ENCODE assay signal across 8 cellular contexts in genomic region chr3:15064835-15065549, GRCh38. TPM values are rescaled to one million over a fixed set of nuclear protein-coding genes. Genes with fewer than 3 reads are reported as not detected.
DNase-seq lines count a peak whose midpoint lies in the region; ATAC-seq and TF ChIP-seq lines count a peak whose summit lies in the region.

Gene MRPS25, minus strand, starts transcription at chr3:15065315. Its CDS starts 121 bp downstream, at chr3:15065194.

- H3K9me2 ChIP-seq in PC-3 (replicated peaks; ENCODE audit: low read length), result no peaks in the 10 kb centered on the region

- CTCF ChIA-PET in PC-3 (lab: Charles Lee), result interaction anchor here (1.0 kb wide), 1 partner anchor 14 kb away, joined by 4 read pairs; no protein-coding TSS in a partner anchor

- H3K4me2 ChIP-seq in PC-3 (ENCODE audit: low read length), result peak within 1 kb of the TSS; percentile 77

- H3K4me1 ChIP-seq in PC-3 (ENCODE audit: insufficient read depth, low read length), result peaks cover 17% of the 10 kb centered on the region
- H3K4me1 ChIP-seq in mucosa of rectum (ENCODE audit: control insufficient read depth in 2 of 2, insufficient read depth in 2 of 2, low read length in 2 of 2), result peaks cover 8 to 17% of the 10 kb centered on the region in 2 donors

- no peak for TF ChIP-seq RAD21 in Ishikawa (IDR thresholded peaks at IDR 0.05; ENCODE audit: low read depth)

- peak within 1 kb of the TSS; percentile 81 for H2AFZ ChIP-seq in PC-3 (ENCODE audit: low read length)

- no peaks in the 10 kb centered on the region for H3K27me3 ChIP-seq in PC-3 (ENCODE audit: low read length)
- H3K27me3 ChIP-seq in mucosa of rectum (ENCODE audit: control insufficient read depth in 2 of 2, insufficient read depth in 2 of 2, low read length in 2 of 2), result no peaks in the 10 kb centered on the region

- H3K9me3 ChIP-seq in PC-3 (ENCODE audit: low read length), result no peaks in the 10 kb centered on the region
- H3K9me3 ChIP-seq in mucosa of rectum (ENCODE audit: control insufficient read depth in 2 of 2, low read length in 2 of 2), result no peaks in the 10 kb centered on the region

- TF ChIP-seq CTCF in PC-3 (conservative IDR thresholded peaks at IDR 0.05; ENCODE audit: low read depth, low read length), result no peak

- TF ChIP-seq POLR2A in erythroblast (IDR thresholded peaks at IDR 0.05; ENCODE audit: low read length), result peak; percentile 94

- peaks cover 15% of the 10 kb centered on the region for H4K20me1 ChIP-seq in PC-3 (ENCODE audit: low read length)

- BruUV-seq in PC-3 (replicated peaks; lab: Mats Ljungman, UMichigan), result TSS peak; percentile 47

- intact Hi-C loops in PC-3 (cut with micrococcal nuclease), result loop anchor here (2.0 kb wide), 1 partner anchor 34 kb away; the partner anchor contains the start of gene RBSN

- H3F3A ChIP-seq in PC-3 (ENCODE audit: low read length, unreplicated experiment), result no peaks in the 10 kb centered on the region

- peak; percentile 40 for DNase-seq in DMS153 (lab: John Stamatoyannopoulos, UW)
- peak; percentile 94 for DNase-seq in PC-3
- peak; percentile 89 for DNase-seq in activated T-cell treated with anti-CD3 and anti-CD28 coated beads for 48 hours (ENCODE audit: low read depth)
- DNase-seq in erythroblast (lab: John Stamatoyannopoulos, UW), result peak; percentile 93 to 94
- peak; percentile 69 to 80 for DNase-seq in stimulated activated CD8-positive, alpha-beta memory T cell treated with anti-CD3 and anti-CD28 coated beads, Interleukin-4, amount 100 ng/mL, for 4 hours (ENCODE audit: low read depth in 2 of 2, low spot score in 1 of 2)

- peak within 1 kb of the TSS; percentile 54 for H3K27ac ChIP-seq in PC-3 (ENCODE audit: low read length)
- H3K27ac ChIP-seq in mucosa of rectum (ENCODE audit: low read depth in 2 of 2, low read length in 2 of 2), result peak within 1 kb of the TSS; percentile 81

- POLR2A ChIA-PET in PC-3 (lab: Charles Lee; ENCODE audit: unreplicated experiment), result interaction anchor here (0.6 to 0.9 kb wide), 3 partner anchors 53 to 153 kb away, joined by 3 to 9 read pairs (median 6); partner anchors contain the start of gene CAPN7

- no peak for TF ChIP-seq EP300 in Ishikawa (IDR thresholded peaks at IDR 0.05; ENCODE audit: borderline replicate concordance)

- H3K36me3 ChIP-seq in PC-3 (ENCODE audit: low read depth, low read length), result peaks cover 4% of the 10 kb centered on the region; the same call in 1 of the 2 replicates
- peaks cover 0 to 5% of the 10 kb centered on the region in 2 donors for H3K36me3 ChIP-seq in mucosa of rectum (ENCODE audit: control insufficient read depth in 2 of 2, insufficient read depth in 2 of 2, low read length in 2 of 2)

- H3K79me2 ChIP-seq in PC-3 (ENCODE audit: low read length), result peaks cover 34% of the 10 kb centered on the region

- ATAC-seq in GM21619 (IDR thresholded peaks at IDR 0.05; ENCODE audit: unreplicated experiment) (peak; percentile 95), PC-3 (peak; percentile 97)

- H3K9ac ChIP-seq in PC-3 (ENCODE audit: low read length), result peak within 1 kb of the TSS; percentile 98
- H3K9ac ChIP-seq in mucosa of rectum (ENCODE audit: low read depth in 1 of 2, low read length in 2 of 2), result peak within 1 kb of the TSS; percentile 86 to 90

- H3K4me3 ChIP-seq in PC-3 (ENCODE audit: low read length) (peak within 1 kb of the TSS; percentile 88), mucosa of rectum (ENCODE audit: low read length in 2 of 2) (peak within 1 kb of the TSS; percentile 84 to 89)

TF ChIP-seq in Ishikawa, 13 proteins besides CTCF, POLR2A, EP300 and RAD21:
- TF ChIP-seq TAF1 (IDR thresholded peaks at IDR 0.05; ENCODE audit: low read depth), result peak; percentile 91
- peak; percentile 24; the same call in 1 of the 2 replicates for TF ChIP-seq TCF12 (IDR thresholded peaks at IDR 0.05; ENCODE audit: low read depth)
- no peak for TF ChIP-seq CREB1 (IDR thresholded peaks at IDR 0.05; ENCODE audit: low read depth)
- TF ChIP-seq USF1 (IDR thresholded peaks at IDR 0.05), result peak; percentile 19; the same call in 1 of the 2 replicates
- peak; percentile 96 for TF ChIP-seq MAX (IDR thresholded peaks at IDR 0.05)
- no peak for TF ChIP-seq TEAD4 (IDR thresholded peaks at IDR 0.05)

RNA-seq across cellular contexts. Expression of gene MRPS25, which starts in this region (rescaled TPM):
- total RNA-seq in PC-3 (2014; rRNA removed), result 42.9 and 46.0 TPM in 2 replicates

Comparison
In these comparisons a context has a peak if more than half of its experiments do, and no peak if none do; other contexts are left out.
1. Peak in every context shown above with its lines: DNase-seq, ATAC-seq, H3K4me3 ChIP-seq and H3K27ac ChIP-seq.
2. DNase-seq: peak in every context shown above with its lines; median percentile 94 in PC-3; 94 in erythroblast; 89 in activated T-cell treated with anti-CD3 and anti-CD28 coated beads for 48 hours; 74 in stimulated activated CD8-positive, alpha-beta memory T cell treated with anti-CD3 and anti-CD28 coated beads, Interleukin-4, amount 100 ng/mL, for 4 hours; 40 in DMS153.